Comparison of ENCODE assay signal across 8 cellular contexts in the genomic region with DNA sequence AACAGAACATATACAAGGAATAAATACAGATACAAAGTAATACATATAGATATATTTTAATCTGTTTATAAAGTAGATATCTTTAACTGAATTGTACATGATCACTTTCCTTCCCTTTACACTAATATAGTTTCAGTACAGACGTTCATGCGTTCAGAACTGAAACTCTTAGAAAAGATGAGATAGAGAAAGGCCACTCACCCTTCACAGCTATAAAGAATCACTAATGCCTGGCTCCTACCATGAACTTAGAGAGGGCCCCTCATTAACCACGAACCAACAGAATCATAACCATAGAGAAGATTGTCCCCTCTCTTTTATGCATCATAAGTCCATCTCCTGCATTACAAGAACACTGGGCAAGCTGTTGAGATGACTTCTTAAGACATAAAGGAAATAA.
DNase-seq lines count a peak whose midpoint lies in the region; ATAC-seq, FAIRE-seq and TF ChIP-seq lines count a peak whose summit lies in the region.
"Not testable (repeated sequence)": the region's sequence is repeated elsewhere in the genome, so short reads cannot be mapped to it uniquely, and the experiment has no call there.

No MANE protein-coding gene starts in this region.

- not testable (repeated sequence) for H3K9ac ChIP-seq in GM12878 (ENCODE audit: control insufficient read depth, insufficient read depth, low read length)

- H2AFZ ChIP-seq in GM12878 (ENCODE audit: control insufficient read depth, low read depth, low read length), result not testable (repeated sequence)

- CTCF ChIA-PET in GM12878 (lab: Yijun Ruan, JAX), result not testable (repeated sequence)

- TF ChIP-seq EP300 in GM12878 (IDR thresholded peaks at IDR 0.05; ENCODE audit: borderline replicate concordance in 1 of 2, control insufficient read depth in 1 of 2, low read depth in 2 of 2, low read length in 2 of 2), result not testable (repeated sequence)

- TF ChIP-seq CTCF in GM12878 (IDR thresholded peaks at IDR 0.05 in 2 of 3, conservative IDR thresholded peaks at IDR 0.05 in 1 of 3; ENCODE audit: control insufficient read depth in 2 of 3, extremely low read depth in 1 of 3, insufficient read depth in 1 of 3, low read depth in 3 of 3, low read length in 3 of 3), result not testable (repeated sequence)

- H3K4me3 ChIP-seq in GM12878, result not testable (repeated sequence)

- FAIRE-seq in GM12878 (lab: Jason Lieb, UNC), result not testable (repeated sequence)

- not testable (repeated sequence) for DNase-seq in GM12878 (ENCODE audit: low read depth, low spot score)

- H3K79me2 ChIP-seq in GM12878 (ENCODE audit: control insufficient read depth, insufficient read depth, low read length), result not testable (repeated sequence)

- no CpG with 5 or more reads among the region's 3 CpGs for WGBS in GM12878 (ENCODE audit: insufficient coverage, insufficient replicate concordance, low lambda C conversion rate, missing lambda C conversion rate)

- in situ Hi-C loops in GM12878 (cut with MboI), result not testable (repeated sequence)

- H3K27me3 ChIP-seq in GM12878 (replicated peaks in 1 of 2; ENCODE audit: control insufficient read depth in 2 of 2, insufficient read depth in 2 of 2, low read length in 1 of 2), result not testable (repeated sequence)

- not testable (repeated sequence) for TF ChIP-seq RAD21 in GM12878 (IDR thresholded peaks at IDR 0.05; ENCODE audit: insufficient read depth, low read depth, low read length)

- SMC1A ChIA-PET in GM12878 (lab: Charles Lee; ENCODE audit: uncharacterized antibody, unreplicated experiment), result not testable (repeated sequence)

- intact Hi-C loops in GM12878 (cut with micrococcal nuclease; ENCODE audit: unreplicated experiment), result not testable (repeated sequence)

- H4K20me1 ChIP-seq in GM12878 (ENCODE audit: control insufficient read depth, insufficient read depth), result not testable (repeated sequence)

- POLR2A ChIA-PET in GM12878 (lab: Charles Lee), result not testable (repeated sequence)

- not testable (repeated sequence) for H3K27ac ChIP-seq in GM12878 (ENCODE audit: control insufficient read depth, insufficient read depth)

- not testable (repeated sequence) for BruUV-seq in GM12878 (replicated peaks; lab: Mats Ljungman, UMichigan)

- not testable (repeated sequence) for H3K36me3 ChIP-seq in GM12878 (ENCODE audit: control insufficient read depth in 2 of 2, insufficient read depth in 2 of 2, low read length in 1 of 2)

- TF ChIP-seq POLR2A in GM12878 (IDR thresholded peaks at IDR 0.05; ENCODE audit: low read depth, low read length), result not testable (repeated sequence)

- H3K4me1 ChIP-seq in GM12878 (ENCODE audit: control insufficient read depth, insufficient read depth, low read length), result peaks cover 26% of the 10 kb centered on the region

- not testable (repeated sequence) for H3K9me3 ChIP-seq in GM12878 (replicated peaks; ENCODE audit: control insufficient read depth, insufficient read depth, low read length)

- ATAC-seq in GM18499 (IDR thresholded peaks at IDR 0.05; ENCODE audit: insufficient read depth, unreplicated experiment) (peak; percentile 42), GM18868 (IDR thresholded peaks at IDR 0.05; ENCODE audit: unreplicated experiment) (peak; percentile 68), GM19395 (IDR thresholded peaks at IDR 0.05; ENCODE audit: unreplicated experiment) (peak; percentile 64), GM21423 (IDR thresholded peaks at IDR 0.05; ENCODE audit: unreplicated experiment) (peak; percentile 49), HG02884 (IDR thresholded peaks at IDR 0.05; ENCODE audit: unreplicated experiment) (peak; percentile 61), HG03139 (IDR thresholded peaks at IDR 0.05; ENCODE audit: unreplicated experiment) (peak; percentile 45), HG03439 (IDR thresholded peaks at IDR 0.05; ENCODE audit: unreplicated experiment) (peak; percentile 48), GM12878 (peak; percentile 60)

- not testable (repeated sequence) for H3K4me2 ChIP-seq in GM12878 (ENCODE audit: control insufficient read depth, insufficient read depth)

- RAD21 ChIA-PET in GM12878 (lab: Charles Lee; ENCODE audit: unreplicated experiment), result not testable (repeated sequence)
